In the genomic region with DNA sequence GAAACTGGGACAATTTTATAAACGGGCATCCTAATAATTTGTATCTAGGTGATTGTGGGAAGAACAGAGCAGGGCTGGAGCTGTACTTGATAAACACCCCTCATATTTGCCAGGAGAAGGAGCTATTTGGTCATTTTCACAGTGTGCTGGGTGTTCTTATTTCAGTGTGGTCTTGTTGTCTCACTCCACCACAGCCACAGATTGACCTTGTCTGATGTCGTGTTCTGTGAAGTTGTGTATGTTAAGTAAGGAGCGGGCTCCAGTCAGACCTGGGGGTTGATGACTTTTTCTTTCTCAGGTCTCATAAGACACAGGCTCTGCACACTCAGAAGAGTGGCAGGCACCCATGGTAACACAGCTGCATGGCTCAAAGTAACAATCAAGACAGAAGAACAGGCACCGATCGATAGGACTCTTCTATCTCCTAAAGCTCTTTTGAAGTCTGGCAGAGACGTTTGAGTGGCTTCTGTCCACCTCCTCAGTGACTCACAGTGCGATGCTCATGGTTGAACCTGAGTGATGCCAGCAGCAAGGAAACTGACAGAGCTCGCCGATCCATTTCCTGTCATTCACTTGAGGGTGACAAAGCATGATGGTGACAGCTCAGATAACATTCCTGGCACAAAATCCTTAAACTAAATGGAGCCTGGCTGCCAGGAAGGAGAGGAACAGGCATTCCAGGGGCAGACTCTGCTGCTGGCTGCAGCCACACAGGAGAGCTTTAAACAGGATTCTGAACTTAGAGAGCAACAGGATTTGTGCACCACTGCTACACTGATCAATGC, we compare ENCODE assay signal across 13 cellular contexts. TPM values are rescaled to one million over a fixed set of nuclear protein-coding genes. Genes with fewer than 3 reads are reported as not detected.
DNase-seq lines count a peak whose midpoint lies in the region; ATAC-seq and TF ChIP-seq lines count a peak whose summit lies in the region.
"Had no signal": no experiment of that assay in that cellular context is flagged by ENCODE, and none has a peak within 500 bp of the region (broad histone marks: within the 10 kb centered on the region; RNA-seq: fewer than 3 reads in every experiment).

No MANE protein-coding gene starts in this region.

- H3K4me1 ChIP-seq in osteoblast (ENCODE audit: insufficient read depth, low read length): peaks cover 25% of the 10 kb centered on the region

- TF ChIP-seq CTCF in epithelial cell of esophagus (IDR thresholded peaks at IDR 0.05; ENCODE audit: insufficient read depth, low read depth, low read length, missing control alignments) (no peak), osteoblast (IDR thresholded peaks at IDR 0.05; ENCODE audit: extremely low read depth, low read depth, low read length) (no peak)

- peak overlapping the region; percentile 2 for H2AFZ ChIP-seq in osteoblast (ENCODE audit: low read length)

- peak overlapping the region; percentile 53 for H3K4me2 ChIP-seq in osteoblast (ENCODE audit: insufficient read depth, low read length)
- H3K4me2 ChIP-seq: A549 had no signal

- H4K20me1 ChIP-seq in osteoblast (ENCODE audit: insufficient read depth, low read length): no peaks in the 10 kb centered on the region

- peak; percentile 3 for DNase-seq in NK-92 treated with Interleukin-12 subunit alpha and Interleukin-12 subunit beta, amount 100 ng/mL, for 24 hours (lab: John Stamatoyannopoulos, UW)
- DNase-seq in NK-92 (lab: John Stamatoyannopoulos, UW; ENCODE audit: unreplicated experiment): no peak
- peak; percentile 44 for DNase-seq in MG63
- DNase-seq in epithelial cell of esophagus (ENCODE audit: low read depth): peak; percentile 40
- DNase-seq in osteoblast (ENCODE audit: insufficient read length, low spot score, missing footprints): no peak
- no peak for DNase-seq in NCI-H526 (lab: John Stamatoyannopoulos, UW)
- no peak for DNase-seq in iPS-NIHi11 (ENCODE audit: low spot score)
- DNase-seq: endodermal cell, naive B cell had no signal

- no peak overlapping the region for H3K27ac ChIP-seq in osteoblast (ENCODE audit: low read depth, low read length)
- H3K27ac ChIP-seq: A549, tibial nerve had no signal

- H3K9me3 ChIP-seq in MG63 (no peaks in the 10 kb centered on the region), osteoblast (ENCODE audit: low read depth, low read length) (no peaks in the 10 kb centered on the region)
- H3K9me3 ChIP-seq: A549, tibial nerve had no signal

- H3K4me3 ChIP-seq in MG63 (no peak overlapping the region), epithelial cell of esophagus (ENCODE audit: low read length) (no peak overlapping the region), osteoblast (ENCODE audit: insufficient read depth, low read length) (no peak overlapping the region)
- H3K4me3 ChIP-seq: A549, tibial nerve had no signal

- ATAC-seq in GM18519 (IDR thresholded peaks at IDR 0.05; ENCODE audit: low FRiP score, unreplicated experiment): no peak
- ATAC-seq: A549, sciatic nerve had no signal

- H3K27me3 ChIP-seq in MG63: no peaks in the 10 kb centered on the region
- no peaks in the 10 kb centered on the region for H3K27me3 ChIP-seq in osteoblast (ENCODE audit: insufficient read depth, low read length)
- H3K27me3 ChIP-seq: tibial nerve had no signal

- H3K36me3 ChIP-seq in MG63 (no peaks in the 10 kb centered on the region), osteoblast (ENCODE audit: insufficient read depth, low read length) (no peaks in the 10 kb centered on the region)
- H3K36me3 ChIP-seq: tibial nerve had no signal

- no peaks in the 10 kb centered on the region for H3K79me2 ChIP-seq in osteoblast (ENCODE audit: insufficient read depth, low read length)

RNA-seq across cellular contexts. Expression of gene DPH3, which starts 20.8 kb away (rescaled TPM):
- total RNA-seq in MG63 (2014; rRNA removed; shearing (Covaris generic); ENCODE audit: low replicate concordance): 3.4 and 6.0 TPM in 2 replicates
- total RNA-seq in osteoblast: 21.4 and 27.4 TPM in 2 replicates

RNA-seq across cellular contexts. Expression of gene OXNAD1, which starts 21.1 kb away (rescaled TPM):
- 8.8 and 13.0 TPM in 2 replicates for total RNA-seq in MG63 (2014; rRNA removed; shearing (Covaris generic); ENCODE audit: low replicate concordance)
- total RNA-seq in osteoblast: 11.2 and 11.9 TPM in 2 replicates

Comparison
In these comparisons a context has a peak if more than half of its experiments do, and no peak if none do; other contexts are left out.
1. DNase-seq: peak in NK-92 treated with Interleukin-12 subunit alpha and Interleukin-12 subunit beta, amount 100 ng/mL, for 24 hours (single experiment), MG63 (single experiment) and epithelial cell of esophagus (single experiment); none in NK-92 (single experiment), osteoblast (single experiment), NCI-H526 (0 of 2) and iPS-NIHi11 (single experiment).